Comparison of ENCODE assay signal across 29 cellular contexts in genomic region chr1:99558539-99558938, GRCh38.
DNase-seq lines count a peak whose midpoint lies in the region; ATAC-seq, FAIRE-seq and TF ChIP-seq lines count a peak whose summit lies in the region.
"Had no signal": no experiment of that assay in that cellular context is flagged by ENCODE, and none has a peak within 500 bp of the region (broad histone marks: within the 10 kb centered on the region; RNA-seq: fewer than 3 reads in every experiment).

No MANE protein-coding gene starts in this region.

- no peak for ATAC-seq in left colon
- no peak for ATAC-seq in body of pancreas
- ATAC-seq: effector memory CD8-positive, alpha-beta T cell; naive thymus-derived CD8-positive, alpha-beta T cell had no signal

- H3K4me1 ChIP-seq in ACC112 (ENCODE audit: control insufficient read depth, insufficient read depth, low read length, unreplicated experiment) = peaks cover 24% of the 10 kb centered on the region
- H3K4me1 ChIP-seq in body of pancreas = peaks cover 7% of the 10 kb centered on the region
- H3K4me1 ChIP-seq: colonic mucosa, left lung, testis, vagina had no signal

- H2AFZ ChIP-seq in ACC112 (ENCODE audit: low read length, unreplicated experiment) = no peak overlapping the region

- no peak for FAIRE-seq in bronchial epithelial cell (lab: Jason Lieb, UNC)
- FAIRE-seq: GM12891 had no signal

- H3K36me3 ChIP-seq in ACC112 (ENCODE audit: insufficient read depth, low read length) = no peaks in the 10 kb centered on the region
- no peaks in the 10 kb centered on the region for H3K36me3 ChIP-seq in bronchial epithelial cell (ENCODE audit: control insufficient read depth, insufficient read depth, low read length)
- no peaks in the 10 kb centered on the region for H3K36me3 ChIP-seq in body of pancreas (replicated peaks in 1 of 2; ENCODE audit: insufficient read depth in 1 of 2, low read depth in 2 of 2)
- H3K36me3 ChIP-seq: colonic mucosa, HAP-1, left lung, vagina had no signal

- no peak for TF ChIP-seq CTCF in HFFc6 (IDR thresholded peaks at IDR 0.05)
- no peak for TF ChIP-seq CTCF in bronchial epithelial cell (IDR thresholded peaks at IDR 0.05; ENCODE audit: insufficient read depth, low read length, severe bottlenecking)
- TF ChIP-seq CTCF in foreskin fibroblast (IDR thresholded peaks at IDR 0.05; ENCODE audit: low read depth, low read length) = no peak
- TF ChIP-seq CTCF in body of pancreas (IDR thresholded peaks at IDR 0.05) = no peak

- H3K27ac Mint-ChIP-seq in HFFc6 = peak overlapping the region; percentile 76
- H3K27ac Mint-ChIP-seq: activated CD4-positive, alpha-beta memory T cell treated with anti-CD3 and anti-CD28 coated beads, Interleukin-2, amount 10 ng/mL, durations not matched to agents 7 days and 5 days; activated naive CD8-positive, alpha-beta T cell treated with anti-CD3 and anti-CD28 coated beads for 36 hours; effector memory CD8-positive, alpha-beta T cell; mesothelial cell of epicardium; naive thymus-derived CD8-positive, alpha-beta T cell had no signal

- no peaks in the 10 kb centered on the region for H3K36me3 Mint-ChIP-seq in HFFc6 (ENCODE audit: low read depth)
- H3K36me3 Mint-ChIP-seq: activated naive CD8-positive, alpha-beta T cell treated with anti-CD3 and anti-CD28 coated beads for 36 hours; mesothelial cell of epicardium; naive thymus-derived CD8-positive, alpha-beta T cell had no signal

- H3K27ac ChIP-seq in ACC112 (ENCODE audit: low read depth, low read length) = peak overlapping the region; percentile 79
- peak overlapping the region in 2 of 4 donors; percentile 22 to 34 for H3K27ac ChIP-seq in body of pancreas
- H3K27ac ChIP-seq: colonic mucosa, left lung, testis, vagina had no signal

- H3K27me3 ChIP-seq in ACC112 (ENCODE audit: insufficient read depth, low read length) (no peaks in the 10 kb centered on the region), bronchial epithelial cell (ENCODE audit: control insufficient read depth, insufficient read depth, low read length) (no peaks in the 10 kb centered on the region), body of pancreas (no peaks in the 10 kb centered on the region)
- H3K27me3 ChIP-seq: colonic mucosa, left lung, testis, vagina had no signal

- peaks cover 50% of the 10 kb centered on the region for H3K4me1 Mint-ChIP-seq in HFFc6 (ENCODE audit: low read depth)
- H3K4me1 Mint-ChIP-seq: activated CD4-positive, alpha-beta memory T cell treated with anti-CD3 and anti-CD28 coated beads, Interleukin-2, amount 10 ng/mL, durations not matched to agents 7 days and 5 days; activated naive CD8-positive, alpha-beta T cell treated with anti-CD3 and anti-CD28 coated beads for 36 hours; mesothelial cell of epicardium; naive thymus-derived CD8-positive, alpha-beta T cell had no signal

- intact Hi-C loops in left colon (cut with DNase I, micrococcal nuclease) (no loop called here), body of pancreas (cut with DNase I) (no loop called here)

- H3K27me3 Mint-ChIP-seq in HFFc6 (ENCODE audit: insufficient read depth) = no peaks in the 10 kb centered on the region

- no peaks in the 10 kb centered on the region for H3K9me3 Mint-ChIP-seq in HFFc6
- H3K9me3 Mint-ChIP-seq: activated CD4-positive, alpha-beta memory T cell treated with anti-CD3 and anti-CD28 coated beads, Interleukin-2, amount 10 ng/mL, durations not matched to agents 7 days and 5 days had no signal

- H3K4me3 Mint-ChIP-seq in HFFc6 = peak overlapping the region; percentile 53
- H3K4me3 Mint-ChIP-seq: activated CD4-positive, alpha-beta memory T cell treated with anti-CD3 and anti-CD28 coated beads, Interleukin-2, amount 10 ng/mL, durations not matched to agents 7 days and 5 days; activated naive CD8-positive, alpha-beta T cell treated with anti-CD3 and anti-CD28 coated beads for 36 hours; effector memory CD8-positive, alpha-beta T cell; mesothelial cell of epicardium; naive thymus-derived CD8-positive, alpha-beta T cell had no signal

- no peaks in the 10 kb centered on the region for H3K79me2 ChIP-seq in ACC112 (ENCODE audit: control insufficient read depth, insufficient read depth, low read length, unreplicated experiment)

- DNase-seq in HFFc6 = peak; percentile 39
- DNase-seq in bronchial epithelial cell (ENCODE audit: low read depth) = peak; percentile 64
- DNase-seq in foreskin fibroblast = peak; percentile 67 to 84
- no peak for DNase-seq in OCI-M1 (lab: John Stamatoyannopoulos, UW)
- DNase-seq in stimulated activated naive CD4-positive, alpha-beta T cell (lab: John Stamatoyannopoulos, UW) = no peak
- DNase-seq in left colon = no peak
- no peak for DNase-seq in body of pancreas
- DNase-seq: activated CD4-positive, alpha-beta memory T cell treated with anti-CD3 and anti-CD28 coated beads, Interleukin-2, amount 10 ng/mL, durations not matched to agents 7 days and 5 days; activated naive CD8-positive, alpha-beta T cell treated with anti-CD3 and anti-CD28 coated beads for 36 hours; colonic mucosa; DMS79 treated with DMSO at 0.1 percent for 48 hours; effector memory CD8-positive, alpha-beta T cell; KBM-7; left lung; MM.1S; naive thymus-derived CD8-positive, alpha-beta T cell; NCI-H1436; NCI-H2107; NCI-H446 treated with DMSO at 0.1 percent for 48 hours; SHP77 treated with DMSO at 0.1 percent for 48 hours; stimulated activated CD4-positive, alpha-beta T cell treated with anti-CD3 and anti-CD28 coated beads, Interleukin-12 subunit alpha, Interleukin-12 subunit beta, amount 100 ng/mL, for 4 hours; stimulated activated CD4-positive, alpha-beta T cell treated with anti-CD3 and anti-CD28 coated beads, Interleukin-4, amount 100 ng/mL, for 24 hours; stimulated activated naive CD4-positive, alpha-beta T cell treated with Interleukin-2 at 50 U/mL for 16 hours; testis had no signal

- no peaks in the 10 kb centered on the region for H3K9me3 ChIP-seq in body of pancreas
- H3K9me3 ChIP-seq: colonic mucosa, HAP-1, testis, vagina had no signal

- H3K4me3 ChIP-seq in ACC112 (ENCODE audit: low read depth, low read length) = no peak overlapping the region
- H3K4me3 ChIP-seq in bronchial epithelial cell (ENCODE audit: low read depth, low read length) = no peak overlapping the region
- no peak overlapping the region for H3K4me3 ChIP-seq in foreskin fibroblast (ENCODE audit: low read depth in 1 of 2, low read length in 2 of 2)
- H3K4me3 ChIP-seq in body of pancreas = no peak overlapping the region
- H3K4me3 ChIP-seq: colonic mucosa, HAP-1, left lung, testis, vagina had no signal

- no peak for TF ChIP-seq POLR2A in body of pancreas (IDR thresholded peaks at IDR 0.05)

Comparison
In these comparisons a context has a peak if more than half of its experiments do, and no peak if none do; other contexts are left out.
1. DNase-seq: peak in HFFc6 (single experiment), bronchial epithelial cell (single experiment) and foreskin fibroblast (2 of 2); none in OCI-M1 (single experiment), stimulated activated naive CD4-positive, alpha-beta T cell (0 of 6), left colon (0 of 2) and body of pancreas (0 of 4).